In genomic region chr5:55821731-55822512, GRCh38 we compare ENCODE assay signal across 9 cellular contexts. TPM values are rescaled to one million over a fixed set of nuclear protein-coding genes. Genes with fewer than 3 reads are reported as not detected.
DNase-seq lines count a peak whose midpoint lies in the region; ATAC-seq and TF ChIP-seq lines count a peak whose summit lies in the region.
"Had no signal": no experiment of that assay in that cellular context is flagged by ENCODE, and none has a peak within 500 bp of the region (broad histone marks: within the 10 kb centered on the region; RNA-seq: fewer than 3 reads in every experiment).

No MANE protein-coding gene starts in this region.

- H3K27me3 ChIP-seq in colonic mucosa (no peaks in the 10 kb centered on the region), left lung (peaks cover 6 to 28% of the 10 kb centered on the region in 2 donors), upper lobe of right lung (peaks cover 21% of the 10 kb centered on the region)

- H3K4me1 ChIP-seq in colonic mucosa: no peaks in the 10 kb centered on the region
- peaks cover 0 to 6% of the 10 kb centered on the region in 2 donors for H3K4me1 ChIP-seq in left lung
- no peaks in the 10 kb centered on the region for H3K4me1 ChIP-seq in upper lobe of right lung

- H3K27ac ChIP-seq in colonic mucosa (no peak overlapping the region), left lung (no peak overlapping the region), upper lobe of right lung (no peak overlapping the region)

- intact Hi-C loops in Right ventricle myocardium superior (cut with DNase I): no loop called here
- intact Hi-C loops in Right ventricle myocardium inferior (cut with DNase I): no loop called here
- intact Hi-C loops in colonic mucosa (cut with DNase I): loop anchor here (10.0 kb wide), 1 partner anchor 393 kb away; no protein-coding TSS in a partner anchor
- intact Hi-C loops in left lung (cut with DNase I): no loop called here
- intact Hi-C loops in upper lobe of right lung (cut with DNase I): no loop called here

- CTCF ChIA-PET in HEK293T (lab: Yijun Ruan, JAX): no interaction called here

- no peak overlapping the region for H3K9ac ChIP-seq in colonic mucosa (ENCODE audit: low read depth in 2 of 2, low read length in 2 of 2)

- TF ChIP-seq CTCF in colonic mucosa (IDR thresholded peaks at IDR 0.05) (no peak), left lung (IDR thresholded peaks at IDR 0.05) (no peak), upper lobe of right lung (IDR thresholded peaks at IDR 0.05) (no peak)

- DNase-seq in Right ventricle myocardium superior (peak; percentile 40), Right ventricle myocardium inferior (ENCODE audit: missing footprints) (no peak), colonic mucosa (no peak), left lung (peak; percentile 39 to 82), upper lobe of right lung (peak; percentile 70), HEK293T (ENCODE audit: extremely low spot score) (no peak), NCI-H1694 treated with DMSO at 0.1 percent for 48 hours (lab: John Stamatoyannopoulos, UW) (no peak), SK-N-DZ (ENCODE audit: low spot score) (no peak)
- DNase-seq: DMS79 had no signal

- ATAC-seq in Right ventricle myocardium superior (ENCODE audit: poor library complexity) (peak; percentile 69), Right ventricle myocardium inferior (no peak), left lung (peak; percentile 93), upper lobe of right lung (peak; percentile 87)

- H3K4me3 ChIP-seq in colonic mucosa (peak overlapping the region; percentile 21), left lung (peak overlapping the region; percentile 24 to 26), upper lobe of right lung (peak overlapping the region; percentile 40)

- POLR2A ChIA-PET in HEK293T (lab: Yijun Ruan, JAX): no interaction called here

- H3K36me3 ChIP-seq in colonic mucosa (no peaks in the 10 kb centered on the region), left lung (no peaks in the 10 kb centered on the region), upper lobe of right lung (no peaks in the 10 kb centered on the region)

- H3K9me3 ChIP-seq in colonic mucosa (no peaks in the 10 kb centered on the region), left lung (no peaks in the 10 kb centered on the region), upper lobe of right lung (no peaks in the 10 kb centered on the region)

TF ChIP-seq in HEK293T, 16 proteins besides CTCF, POLR2A, EP300 and RAD21:
- TF ChIP-seq ZNF384 (IDR thresholded peaks at IDR 0.05): no peak
- no peak for TF ChIP-seq LEF1 (IDR thresholded peaks at IDR 0.05; ENCODE audit: borderline replicate concordance)
- no peak for TF ChIP-seq BHLHE40 (IDR thresholded peaks at IDR 0.05; ENCODE audit: borderline replicate concordance)
- no peak for TF ChIP-seq L3MBTL2 (conservative IDR thresholded peaks at IDR 0.05)
- TF ChIP-seq FOXK2 (IDR thresholded peaks at IDR 0.05): no peak
- TF ChIP-seq SP1 (IDR thresholded peaks at IDR 0.05): no peak
- TF ChIP-seq SUZ12 (IDR thresholded peaks at IDR 0.05): no peak
- TF ChIP-seq FOXM1 (IDR thresholded peaks at IDR 0.05; ENCODE audit: borderline replicate concordance): no peak
- no peak for TF ChIP-seq FOXA1 (IDR thresholded peaks at IDR 0.05)
- TF ChIP-seq NFRKB (IDR thresholded peaks at IDR 0.05): no peak
- no peak for TF ChIP-seq ELF4 (IDR thresholded peaks at IDR 0.05)
- no peak for TF ChIP-seq HDGF (IDR thresholded peaks at IDR 0.05; ENCODE audit: borderline replicate concordance)
- TF ChIP-seq CTBP1 (IDR thresholded peaks at IDR 0.05; ENCODE audit: borderline replicate concordance): no peak
- no peak for TF ChIP-seq PKNOX1 (IDR thresholded peaks at IDR 0.05)
- no peak for TF ChIP-seq ARNT (IDR thresholded peaks at IDR 0.05)
- TF ChIP-seq TARDBP (IDR thresholded peaks at IDR 0.05): no peak

RNA-seq across cellular contexts. Expression of gene IL31RA, which starts 29.2 kb away (rescaled TPM):
- not detected for total RNA-seq in Right ventricle myocardium superior
- total RNA-seq in Right ventricle myocardium inferior: not detected
- under 1 TPM in 1 of 2 donors, not detected in 1; 0.16 TPM for total RNA-seq in colonic mucosa
- under 1 TPM; 0.16 to 0.55 TPM for total RNA-seq in left lung
- 0.14 TPM for total RNA-seq in upper lobe of right lung
- polyA plus RNA-seq in SK-N-DZ (2014; cell fraction: cytosol; rRNA removed): not detected in 2 replicates
- polyA plus RNA-seq in SK-N-DZ (2014; cell fraction: nucleus; rRNA removed): not detected in 2 replicates

Comparison
In these comparisons a context has a peak if more than half of its experiments do, and no peak if none do; other contexts are left out.
1. DNase-seq: peak in Right ventricle myocardium superior (single experiment), left lung (2 of 2) and upper lobe of right lung (single experiment); none in Right ventricle myocardium inferior (single experiment), colonic mucosa (single experiment), HEK293T (single experiment), NCI-H1694 treated with DMSO at 0.1 percent for 48 hours (single experiment) and SK-N-DZ (single experiment).
2. Peak in every context shown above with its lines, with median percentiles within 50 percentile points of each other: H3K4me3 ChIP-seq.